In genomic region chr10:96401036-96401435, GRCh38 we compare ENCODE assay signal across 28 cellular contexts. TPM values are rescaled to one million over a fixed set of nuclear protein-coding genes. Genes with fewer than 3 reads are reported as not detected.
DNase-seq lines count a peak whose midpoint lies in the region; TF ChIP-seq lines count a peak whose summit lies in the region.
"Had no signal": no experiment of that assay in that cellular context is flagged by ENCODE, and none has a peak within 500 bp of the region (broad histone marks: within the 10 kb centered on the region; RNA-seq: fewer than 3 reads in every experiment).

No MANE protein-coding gene starts in this region.

- no peak overlapping the region for H3K4me3 Mint-ChIP-seq in activated naive CD4-positive, alpha-beta T cell treated with anti-CD3 and anti-CD28 coated beads for 36 hours
- H3K4me3 Mint-ChIP-seq: activated CD8-positive, alpha-beta memory T cell treated with anti-CD3 and anti-CD28 coated beads, Interleukin-2, amount 10 ng/mL, durations not matched to agents 7 days and 5 days; activated T-cell treated with anti-CD3 and anti-CD28 coated beads, Interleukin-2, amount 50 U/mL, for 72 hours; GM23338; stimulated activated naive B cell treated with anti-CD40 and anti-IgM and Interleukin-4, amounts not matched to agents 10 μg/mL and 1 μg/mL and 100 μg/mL, for 72 hours had no signal

- H3K27me3 Mint-ChIP-seq in activated naive CD4-positive, alpha-beta T cell treated with anti-CD3 and anti-CD28 coated beads for 36 hours (ENCODE audit: low read depth) = peaks cover 21% of the 10 kb centered on the region

- no peak overlapping the region for H3K27ac Mint-ChIP-seq in activated naive CD4-positive, alpha-beta T cell treated with anti-CD3 and anti-CD28 coated beads for 36 hours
- H3K27ac Mint-ChIP-seq: activated CD8-positive, alpha-beta memory T cell treated with anti-CD3 and anti-CD28 coated beads, Interleukin-2, amount 10 ng/mL, durations not matched to agents 7 days and 5 days; activated T-cell treated with anti-CD3 and anti-CD28 coated beads, Interleukin-2, amount 50 U/mL, for 72 hours; GM23338; stimulated activated naive B cell treated with anti-CD40 and anti-IgM and Interleukin-4, amounts not matched to agents 10 μg/mL and 1 μg/mL and 100 μg/mL, for 72 hours had no signal

- CTCF ChIA-PET in activated naive CD4-positive, alpha-beta T cell treated with anti-CD3 and anti-CD28 coated beads for 36 hours (lab: Charles Lee) = no interaction called here

- no peaks in the 10 kb centered on the region for H3K4me1 Mint-ChIP-seq in activated naive CD4-positive, alpha-beta T cell treated with anti-CD3 and anti-CD28 coated beads for 36 hours (ENCODE audit: low read depth)
- H3K4me1 Mint-ChIP-seq: activated CD8-positive, alpha-beta memory T cell treated with anti-CD3 and anti-CD28 coated beads, Interleukin-2, amount 10 ng/mL, durations not matched to agents 7 days and 5 days; stimulated activated naive B cell treated with anti-CD40 and anti-IgM and Interleukin-4, amounts not matched to agents 10 μg/mL and 1 μg/mL and 100 μg/mL, for 72 hours had no signal

- intact Hi-C loops in activated naive CD4-positive, alpha-beta T cell treated with anti-CD3 and anti-CD28 coated beads for 36 hours (cut with micrococcal nuclease) = no loop called here

- no peaks in the 10 kb centered on the region for H3K9me3 Mint-ChIP-seq in activated naive CD4-positive, alpha-beta T cell treated with anti-CD3 and anti-CD28 coated beads for 36 hours
- H3K9me3 Mint-ChIP-seq: activated T-cell treated with anti-CD3 and anti-CD28 coated beads, Interleukin-2, amount 50 U/mL, for 72 hours; GM23338; stimulated activated naive B cell treated with anti-CD40 and anti-IgM and Interleukin-4, amounts not matched to agents 10 μg/mL and 1 μg/mL and 100 μg/mL, for 72 hours had no signal

- no peak overlapping the region for H3K27ac ChIP-seq in coronary artery
- H3K27ac ChIP-seq: BLaER1 treated with 17β-estradiol and CSF1 and Interleukin-3, amounts not matched to agents 10 nM and 100 nM; KMS-11; RWPE1; vagina; WERI-Rb-1 had no signal

- DNase-seq in COLO829 (ENCODE audit: low spot score) = peak; percentile 35
- DNase-seq in coronary artery (ENCODE audit: low spot score) = peak; percentile 31
- DNase-seq in inferior parietal cortex (ENCODE audit: extremely low spot score) = peak; percentile 32
- peak; percentile 84 for DNase-seq in pons (ENCODE audit: low spot score)
- DNase-seq in NCI-H82 treated with DMSO at 0.1 percent for 48 hours (lab: John Stamatoyannopoulos, UW; ENCODE audit: unreplicated experiment) = no peak
- DNase-seq in activated naive CD4-positive, alpha-beta T cell treated with anti-CD3 and anti-CD28 coated beads for 36 hours = no peak
- DNase-seq in glomerular visceral epithelial cell (ENCODE audit: extremely low spot score) = no peak
- DNase-seq in RKO (ENCODE audit: low spot score) = no peak
- DNase-seq: activated CD4-positive, alpha-beta T cell treated with anti-CD3 and anti-CD28 coated beads, Interleukin-2, amount 50 U/mL, for 1 hour; activated CD8-positive, alpha-beta memory T cell treated with anti-CD3 and anti-CD28 coated beads, Interleukin-2, amount 10 ng/mL, durations not matched to agents 7 days and 5 days; activated naive CD4-positive, alpha-beta T cell treated with anti-CD3 and anti-CD28 coated beads, Interleukin-2, amount 50 U/mL, for 16 hours; activated T-cell treated with anti-CD3 and anti-CD28 coated beads, Interleukin-2, amount 50 U/mL, for 72 hours; Caco-2; dermis blood vessel endothelial cell; DND-41; MV-4-11; stimulated activated CD4-positive, alpha-beta T cell treated with anti-CD3 and anti-CD28 coated beads, Interleukin-12 subunit alpha, Interleukin-12 subunit beta, amount 100 ng/mL, for 4 hours; stimulated activated CD4-positive, alpha-beta T cell treated with anti-CD3 and anti-CD28 coated beads, Interleukin-4, amount 100 ng/mL, for 24 hours; stimulated activated naive B cell treated with anti-CD40 and anti-IgM and Interleukin-4, amounts not matched to agents 10 μg/mL and 1 μg/mL and 100 μg/mL, for 72 hours had no signal

- H3K36me3 Mint-ChIP-seq in activated naive CD4-positive, alpha-beta T cell treated with anti-CD3 and anti-CD28 coated beads for 36 hours (ENCODE audit: low read depth) = no peaks in the 10 kb centered on the region
- H3K36me3 Mint-ChIP-seq: activated CD8-positive, alpha-beta memory T cell treated with anti-CD3 and anti-CD28 coated beads, Interleukin-2, amount 10 ng/mL, durations not matched to agents 7 days and 5 days; stimulated activated naive B cell treated with anti-CD40 and anti-IgM and Interleukin-4, amounts not matched to agents 10 μg/mL and 1 μg/mL and 100 μg/mL, for 72 hours had no signal

- TF ChIP-seq CTCF in coronary artery (IDR thresholded peaks at IDR 0.05) = no peak

- H3K4me3 ChIP-seq in coronary artery = no peak overlapping the region
- H3K4me3 ChIP-seq: BLaER1 treated with 17β-estradiol and CSF1 and Interleukin-3, amounts not matched to agents 10 nM and 100 nM; GM23338; lung; vagina had no signal

RNA-seq across cellular contexts. Expression of gene OPALIN, which starts 42.2 kb away (rescaled TPM):
- total RNA-seq in activated naive CD4-positive, alpha-beta T cell treated with anti-CD3 and anti-CD28 coated beads for 36 hours = not detected
- total RNA-seq: activated CD8-positive, alpha-beta memory T cell treated with anti-CD3 and anti-CD28 coated beads, Interleukin-2, amount 10 ng/mL, durations not matched to agents 7 days and 5 days; activated T-cell treated with anti-CD3 and anti-CD28 coated beads, Interleukin-2, amount 50 U/mL, for 72 hours; Caco-2; dermis blood vessel endothelial cell; endothelial cell of umbilical vein; GM23338; HT1080; lung; vagina had no signal

Comparison
In these comparisons a context has a peak if more than half of its experiments do, and no peak if none do; other contexts are left out.
1. DNase-seq: peak in COLO829 (single experiment), coronary artery (single experiment), inferior parietal cortex (single experiment) and pons (single experiment); none in NCI-H82 treated with DMSO at 0.1 percent for 48 hours (single experiment), activated naive CD4-positive, alpha-beta T cell treated with anti-CD3 and anti-CD28 coated beads for 36 hours (single experiment), glomerular visceral epithelial cell (single experiment) and RKO (single experiment).